In genomic region chr2:64606495-64607363, GRCh38 we compare ENCODE assay signal across 8 cellular contexts. TPM values are rescaled to one million over a fixed set of nuclear protein-coding genes. Genes with fewer than 3 reads are reported as not detected.
DNase-seq lines count a peak whose midpoint lies in the region; ATAC-seq lines count a peak whose summit lies in the region.

No MANE protein-coding gene starts in this region.

- peak; percentile 83 for ATAC-seq in GM19455 (IDR thresholded peaks at IDR 0.05; ENCODE audit: unreplicated experiment)
- peak; percentile 86 for ATAC-seq in HG03565 (IDR thresholded peaks at IDR 0.05; ENCODE audit: unreplicated experiment)

- DNase-seq in CD1c-positive myeloid dendritic cell (ENCODE audit: extremely low spot score), result peak; percentile 95
- DNase-seq in activated CD4-positive, alpha-beta T cell treated with anti-CD3 and anti-CD28 coated beads for 48 hours, result peak; percentile 92
- DNase-seq in effector CD4-positive, alpha-beta T cell, result peak; percentile 83
- DNase-seq in mucosa of gallbladder (ENCODE audit: low spot score), result peak; percentile 90
- DNase-seq in stimulated activated CD8-positive, alpha-beta memory T cell treated with anti-CD3 and anti-CD28 coated beads, Interleukin-7, amount 100 ng/mL, for 24 hours (ENCODE audit: low read depth), result peak; percentile 64
- DNase-seq in NCI-H187 treated with DMSO at 0.1 percent for 48 hours (lab: John Stamatoyannopoulos, UW), result no peak

RNA-seq across cellular contexts. Expression of gene SERTAD2, which starts 47.0 kb away (rescaled TPM):
- total RNA-seq in mucosa of gallbladder, result 19.8 TPM
